Comparison of ENCODE assay signal across 15 cellular contexts in genomic region chr22:49291169-49291568, GRCh38.
"Had no signal": no experiment of that assay in that cellular context is flagged by ENCODE, and none has a peak within 500 bp of the region (broad histone marks: within the 10 kb centered on the region; RNA-seq: fewer than 3 reads in every experiment).

No MANE protein-coding gene starts in this region.

- H3K36me3 ChIP-seq: prostate gland had no signal

- H3K4me2 ChIP-seq: hepatocyte, SK-N-SH had no signal

- H3K9ac ChIP-seq: SK-N-SH had no signal

- ATAC-seq: foreskin keratinocyte; left cardiac atrium; natural killer cell treated with Interleukin-12 subunit alpha and Interleukin-12 subunit beta and Interleukin-15 and Interleukin-18, amount 100 ng/mL, for 72 hours; right cardiac atrium had no signal

- H3K27me3 ChIP-seq: foreskin keratinocyte, hepatocyte had no signal

- H2AFZ ChIP-seq: hepatocyte had no signal

- H3K4me3 ChIP-seq: hepatocyte, lung, prostate gland, skin epidermis had no signal

- H3K9me3 ChIP-seq: prostate gland, SK-N-SH had no signal

- H3K79me2 ChIP-seq: hepatocyte had no signal

- DNase-seq: activated CD4-positive, alpha-beta T cell treated with anti-CD3 and anti-CD28 coated beads, Interleukin-2, amount 50 U/mL, for 1 hour; activated CD4-positive, CD25-positive, alpha-beta regulatory T cell; effector memory CD4-positive, alpha-beta T cell; foreskin keratinocyte; left cardiac atrium; occipital lobe; right cardiac atrium; SK-N-SH; stimulated activated CD4-positive, alpha-beta T cell treated with anti-CD3 and anti-CD28 coated beads, Interleukin-15, amount 100 ng/mL, for 24 hours; stimulated activated CD4-positive, alpha-beta T cell treated with anti-CD3 and anti-CD28 coated beads, Interleukin-2, amount 100 ng/mL, for 48 hours had no signal

- H3K9me2 ChIP-seq: SK-N-SH had no signal

- H3K4me1 ChIP-seq: foreskin keratinocyte, prostate gland had no signal

- H3K27ac ChIP-seq: foreskin keratinocyte, hepatocyte, prostate gland, skin epidermis had no signal
